ENCODE assay signal across 8 cellular contexts in the genomic region with DNA sequence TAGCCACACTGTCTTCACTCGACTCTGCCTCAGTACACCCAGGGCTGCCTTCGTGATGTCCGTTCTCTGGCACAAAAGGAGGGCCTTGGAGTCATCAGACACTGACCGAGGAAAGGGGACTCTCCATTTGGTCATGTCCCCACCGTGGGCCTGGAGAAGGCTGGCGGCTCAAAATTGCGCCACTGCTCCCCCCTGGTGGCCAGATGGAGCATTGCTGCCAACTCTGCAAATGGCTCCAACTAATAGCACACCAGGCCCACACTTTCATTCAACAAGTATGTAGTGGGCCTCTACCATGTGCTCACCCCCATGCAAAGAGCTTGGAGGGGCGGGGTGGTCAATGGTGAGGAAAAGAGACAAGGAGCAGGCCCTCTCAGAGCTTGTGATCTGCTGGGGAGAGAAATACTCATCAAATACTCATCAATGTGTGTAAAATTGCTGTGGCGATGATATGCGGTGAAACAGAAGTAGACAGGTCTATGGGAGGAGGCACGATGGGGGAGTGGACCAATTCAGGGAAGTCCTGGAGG. TPM values are rescaled to one million over a fixed set of nuclear protein-coding genes. Genes with fewer than 3 reads are reported as not detected.
A peak's percentile ranks its signal among the peaks of the same experiment; 100 is the strongest.
DNase-seq lines count a peak whose midpoint lies in the region; ATAC-seq and TF ChIP-seq lines count a peak whose summit lies in the region.

No MANE protein-coding gene starts in this region.

- peaks cover 22% of the 10 kb centered on the region for H3K27me3 Mint-ChIP-seq in endodermal cell (ENCODE audit: insufficient read depth)

- peaks cover 23% of the 10 kb centered on the region for H3K27me3 ChIP-seq in endodermal cell (ENCODE audit: control insufficient read depth, insufficient read depth, low read length, poor library complexity, severe bottlenecking)

- peak; percentile 96 for TF ChIP-seq CTCF in GM13976 (IDR thresholded peaks at IDR 0.05; ENCODE audit: borderline replicate concordance, control extremely low read depth, extremely low read depth, insufficient read depth, missing control alignments)
- TF ChIP-seq CTCF in endodermal cell (conservative IDR thresholded peaks at IDR 0.05): peak; percentile 90
- TF ChIP-seq CTCF in mucosa of descending colon (IDR thresholded peaks at IDR 0.05): peak; percentile 92

- peaks cover 1% of the 10 kb centered on the region for H3K4me1 Mint-ChIP-seq in endodermal cell

- no peak overlapping the region for H3K9ac ChIP-seq in endodermal cell (ENCODE audit: extremely low read depth, low read length, poor library complexity, severe bottlenecking)

- H3K9me3 Mint-ChIP-seq in endodermal cell: no peaks in the 10 kb centered on the region

- WGBS in endodermal cell (ENCODE audit: insufficient coverage in 1 of 2, insufficient read length in 1 of 2), 2 experiments: 50% methylated on average over 10 to 11 of the region's 11 CpGs

- H3K36me3 Mint-ChIP-seq in endodermal cell (ENCODE audit: low read depth): peaks cover 8% of the 10 kb centered on the region

- H3K4me3 Mint-ChIP-seq in endodermal cell: no peak overlapping the region

- no peak overlapping the region for H3K27ac Mint-ChIP-seq in endodermal cell

- H3K9me3 ChIP-seq in endodermal cell (ENCODE audit: control insufficient read depth, low read length) (no peaks in the 10 kb centered on the region), mucosa of descending colon (no peaks in the 10 kb centered on the region)

- H3K27ac ChIP-seq in endodermal cell (ENCODE audit: low read depth, low read length): no peak overlapping the region

- H3K36me3 ChIP-seq in endodermal cell (ENCODE audit: control insufficient read depth, insufficient read depth, low read length): peaks cover 17% of the 10 kb centered on the region
- H3K36me3 ChIP-seq in mucosa of descending colon (ENCODE audit: low read depth): no peaks in the 10 kb centered on the region

- no peaks in the 10 kb centered on the region for H3K4me1 ChIP-seq in endodermal cell (ENCODE audit: control insufficient read depth, insufficient read depth, low read length)
- H3K4me1 ChIP-seq in mucosa of descending colon (ENCODE audit: low read depth): peaks cover 19% of the 10 kb centered on the region

- DNase-seq in AG08395 (ENCODE audit: low spot score) (peak; percentile 82), GM13976 (ENCODE audit: low spot score) (peak; percentile 88), NCI-H82 treated with DMSO at 0.1 percent for 48 hours (lab: John Stamatoyannopoulos, UW; ENCODE audit: unreplicated experiment) (peak; percentile 13), endodermal cell (peak; percentile 97), mucosa of descending colon (peak in 2 of 3 donors; percentile 84 to 87)
- DNase-seq in activated CD8-positive, alpha-beta memory T cell treated with anti-CD3 and anti-CD28 coated beads for 24 hours: peak; percentile 91
- DNase-seq in stimulated activated CD8-positive, alpha-beta memory T cell treated with anti-CD3 and anti-CD28 coated beads, Interleukin-7, amount 100 ng/mL, for 1 hour (ENCODE audit: low read depth in 2 of 2): peak; percentile 51 to 58

- intact Hi-C loops in mucosa of descending colon (cut with DNase I, micrococcal nuclease): loop anchor here (2.0 to 5.0 kb wide), 3 partner anchors 73 to 123 kb away; no protein-coding TSS in a partner anchor

- in situ Hi-C loops in GM13976 (cut with MboI; ENCODE audit: low sequenced_read_pairs, unreplicated experiment): loop anchor here (10.0 kb wide), 1 partner anchor 70 kb away; no protein-coding TSS in a partner anchor

- H3K4me3 ChIP-seq in endodermal cell (ENCODE audit: low read length) (no peak overlapping the region), mucosa of descending colon (no peak overlapping the region)

- ATAC-seq in mucosa of descending colon: peak; percentile 77
- ATAC-seq in GM19035 (IDR thresholded peaks at IDR 0.05; ENCODE audit: unreplicated experiment): no peak

RNA-seq across cellular contexts. Expression of a gene that starts 5.2 kb away (rescaled TPM):
- total RNA-seq in endodermal cell (under 1 TPM; 0.24 to 0.31 TPM), mucosa of descending colon (1 to 10 TPM in 1 of 3 donors, under 1 TPM in 2; 0.35 to 1.4 (median 0.55) TPM)
- polyA plus RNA-seq in endodermal cell (2013, experiment 1 of 2): 0.36 TPM
- polyA plus RNA-seq in endodermal cell (2013, experiment 2 of 2): 0.33 TPM

RNA-seq across cellular contexts. Expression of a gene that starts 7.9 kb away (rescaled TPM):
- total RNA-seq in endodermal cell (10 to 100 TPM; 17.3 to 19.4 TPM), mucosa of descending colon (10 to 100 TPM; 10.6 to 14.8 (median 12.0) TPM)
- polyA plus RNA-seq in endodermal cell (2013, experiment 1 of 2): 14.8 TPM
- polyA plus RNA-seq in endodermal cell (2013, experiment 2 of 2): 13.9 TPM

RNA-seq across cellular contexts. Expression of a gene that starts 28.5 kb away (rescaled TPM):
- total RNA-seq in endodermal cell: 1 to 10 TPM; 4.7 to 5.7 TPM
- polyA plus RNA-seq in endodermal cell (2013, experiment 1 of 2): 0.68 TPM
- 0.33 TPM for polyA plus RNA-seq in endodermal cell (2013, experiment 2 of 2)
- 1 to 10 TPM in 2 of 3 donors, under 1 TPM in 1; 0.14 to 4.2 (median 1.1) TPM for total RNA-seq in mucosa of descending colon

RNA-seq across cellular contexts. Expression of a gene that starts 58.1 kb away (rescaled TPM):
- under 1 TPM; 0.11 to 0.13 TPM for total RNA-seq in endodermal cell
- 0.32 TPM for polyA plus RNA-seq in endodermal cell (2013, experiment 1 of 2)
- polyA plus RNA-seq in endodermal cell (2013, experiment 2 of 2): 0.25 TPM
- total RNA-seq in mucosa of descending colon: not detected

RNA-seq across cellular contexts. Expression of a gene that starts 59.1 kb away (rescaled TPM):
- total RNA-seq in endodermal cell (not detected), mucosa of descending colon (100 to 1,000 TPM in 1 of 3 donors, 10 to 100 TPM in 2; 15.3 to 135 (median 54.0) TPM)
- polyA plus RNA-seq in endodermal cell (2013, experiment 1 of 2): not detected
- not detected for polyA plus RNA-seq in endodermal cell (2013, experiment 2 of 2)

Comparison
In these comparisons a context has a peak if more than half of its experiments do, and no peak if none do; other contexts are left out.
1. DNase-seq: peak in every context shown above with its lines; median percentile 97 in endodermal cell; 91 in activated CD8-positive, alpha-beta memory T cell treated with anti-CD3 and anti-CD28 coated beads for 24 hours; 88 in GM13976; 86 in mucosa of descending colon; 82 in AG08395; 54 in stimulated activated CD8-positive, alpha-beta memory T cell treated with anti-CD3 and anti-CD28 coated beads, Interleukin-7, amount 100 ng/mL, for 1 hour; 13 in NCI-H82 treated with DMSO at 0.1 percent for 48 hours.